14 cellular contexts compared by ENCODE assay signal in genomic region chr1:242890211-242890741, GRCh38.
DNase-seq lines count a peak whose midpoint lies in the region; ATAC-seq and TF ChIP-seq lines count a peak whose summit lies in the region.
"Had no signal": no experiment of that assay in that cellular context is flagged by ENCODE, and none has a peak within 500 bp of the region (broad histone marks: within the 10 kb centered on the region; RNA-seq: fewer than 3 reads in every experiment).

No MANE protein-coding gene starts in this region.

- no peaks in the 10 kb centered on the region for H3K27me3 ChIP-seq in brain microvascular endothelial cell (replicated peaks)
- no peaks in the 10 kb centered on the region for H3K27me3 ChIP-seq in prostate gland (replicated peaks; ENCODE audit: insufficient read depth)

- H3K4me3 ChIP-seq in brain microvascular endothelial cell (ENCODE audit: low read depth, low read length) = no peak overlapping the region
- no peak overlapping the region for H3K4me3 ChIP-seq in prostate gland

- H3K9me3 ChIP-seq in prostate gland = no peaks in the 10 kb centered on the region

- no peaks in the 10 kb centered on the region for H3K4me1 Mint-ChIP-seq in T-helper 2 cell treated with Interferon-gamma antibody and Interleukin-4, amounts not matched to agents 5 μg/mL and 100 μg/mL, for 36 hours (ENCODE audit: low read depth)
- H3K4me1 Mint-ChIP-seq: naive thymus-derived CD4-positive, alpha-beta T cell had no signal

- H3K27me3 Mint-ChIP-seq in T-helper 2 cell treated with Interferon-gamma antibody and Interleukin-4, amounts not matched to agents 5 μg/mL and 100 μg/mL, for 36 hours (ENCODE audit: low read depth) = no peaks in the 10 kb centered on the region

- intact Hi-C loops in prostate gland (cut with DNase I) = no loop called here

- TF ChIP-seq POLR2A in prostate gland (IDR thresholded peaks at IDR 0.05) = no peak

- in situ Hi-C loops in ACHN (cut with HindIII; ENCODE audit: low pct_ligation_motif_present, low pct_unique_long_range_greater_than_20kb, low sequenced_read_pairs) = no loop called here
- in situ Hi-C loops in brain microvascular endothelial cell (cut with HindIII; ENCODE audit: low pct_ligation_motif_present, low sequenced_read_pairs) = no loop called here

- DNase-seq in ACHN (peak; percentile 32), HK-2 (ENCODE audit: unreplicated experiment) (peak; percentile 41), brain microvascular endothelial cell (peak; percentile 6), left lobe of liver (ENCODE audit: low spot score) (no peak), prostate gland (ENCODE audit: low spot score) (no peak)
- no peak for DNase-seq in stimulated activated naive CD4-positive, alpha-beta T cell (lab: John Stamatoyannopoulos, UW)
- DNase-seq in T-helper 2 cell treated with Interferon-gamma antibody and Interleukin-4, amounts not matched to agents 5 μg/mL and 100 μg/mL, for 36 hours (ENCODE audit: low spot score) = no peak
- DNase-seq: activated T-cell treated with anti-CD3 and anti-CD28 coated beads, Interleukin-2, amount 50 U/mL, for 1 hour; central memory CD4-positive, alpha-beta T cell; NCI-H774; stimulated activated CD4-positive, alpha-beta T cell treated with anti-CD3 and anti-CD28 coated beads, Interleukin-2, amount 100 ng/mL, for 48 hours had no signal

- no peak overlapping the region for H3K27ac Mint-ChIP-seq in T-helper 2 cell treated with Interferon-gamma antibody and Interleukin-4, amounts not matched to agents 5 μg/mL and 100 μg/mL, for 36 hours
- H3K27ac Mint-ChIP-seq: naive thymus-derived CD4-positive, alpha-beta T cell had no signal

- ATAC-seq in left lobe of liver (peak; percentile 79), HG03139 (IDR thresholded peaks at IDR 0.05; ENCODE audit: unreplicated experiment) (no peak)
- ATAC-seq: naive thymus-derived CD4-positive, alpha-beta T cell had no signal

- H3K27ac ChIP-seq in brain microvascular endothelial cell = no peak overlapping the region
- no peak overlapping the region for H3K27ac ChIP-seq in prostate gland
- H3K27ac ChIP-seq: C4-2B had no signal

- H3K4me3 Mint-ChIP-seq in T-helper 2 cell treated with Interferon-gamma antibody and Interleukin-4, amounts not matched to agents 5 μg/mL and 100 μg/mL, for 36 hours = no peak overlapping the region
- H3K4me3 Mint-ChIP-seq: naive thymus-derived CD4-positive, alpha-beta T cell had no signal

- 1% methylated on average over 29 of the region's 42 CpGs for WGBS in prostate gland

- H3K36me3 ChIP-seq in brain microvascular endothelial cell (replicated peaks) = no peaks in the 10 kb centered on the region
- no peaks in the 10 kb centered on the region for H3K36me3 ChIP-seq in prostate gland

- no peaks in the 10 kb centered on the region for H3K9me3 Mint-ChIP-seq in T-helper 2 cell treated with Interferon-gamma antibody and Interleukin-4, amounts not matched to agents 5 μg/mL and 100 μg/mL, for 36 hours

- no peaks in the 10 kb centered on the region for H3K36me3 Mint-ChIP-seq in T-helper 2 cell treated with Interferon-gamma antibody and Interleukin-4, amounts not matched to agents 5 μg/mL and 100 μg/mL, for 36 hours (ENCODE audit: low read depth)

- H3K4me1 ChIP-seq in prostate gland (replicated peaks) = no peaks in the 10 kb centered on the region

- TF ChIP-seq CTCF in brain microvascular endothelial cell (IDR thresholded peaks at IDR 0.05; ENCODE audit: low read depth, low read length, missing control alignments) (no peak), prostate gland (IDR thresholded peaks at IDR 0.05) (no peak)

Comparison
In these comparisons a context has a peak if more than half of its experiments do, and no peak if none do; other contexts are left out.
1. DNase-seq: peak in ACHN (single experiment), HK-2 (single experiment) and brain microvascular endothelial cell (single experiment); none in left lobe of liver (single experiment), stimulated activated naive CD4-positive, alpha-beta T cell (0 of 6), prostate gland (single experiment) and T-helper 2 cell treated with Interferon-gamma antibody and Interleukin-4, amounts not matched to agents 5 μg/mL and 100 μg/mL, for 36 hours (single experiment).